Comparison of ENCODE assay signal across 9 cellular contexts in genomic region chr14:75223664-75224154, GRCh38. TPM values are rescaled to one million over a fixed set of nuclear protein-coding genes. Genes with fewer than 3 reads are reported as not detected.
DNase-seq lines count a peak whose midpoint lies in the region; ATAC-seq and TF ChIP-seq lines count a peak whose summit lies in the region.
"Had no signal": no experiment of that assay in that cellular context is flagged by ENCODE, and none has a peak within 500 bp of the region (broad histone marks: within the 10 kb centered on the region; RNA-seq: fewer than 3 reads in every experiment).

No MANE protein-coding gene starts in this region.

- no peaks in the 10 kb centered on the region for H3K9me2 ChIP-seq in Loucy (replicated peaks; ENCODE audit: low read depth, low read length)

- H3K4me3 ChIP-seq in Loucy (ENCODE audit: low read length, poor library complexity, severe bottlenecking) (peak overlapping the region; percentile 8), parathyroid adenoma (ENCODE audit: low read depth, low read length) (no peak overlapping the region)

- H3K27ac ChIP-seq in parathyroid adenoma: no peak overlapping the region
- H3K27ac ChIP-seq: C4-2B had no signal

- no peak overlapping the region for H3K4me3 Mint-ChIP-seq in activated CD4-positive, alpha-beta T cell treated with anti-CD3 and anti-CD28 coated beads for 36 hours
- H3K4me3 Mint-ChIP-seq in activated CD4-positive, alpha-beta T cell treated with anti-CD3 and anti-CD28 coated beads, Interleukin-2, amount 10 ng/mL, durations not matched to agents 7 days and 5 days: no peak overlapping the region
- no peak overlapping the region for H3K4me3 Mint-ChIP-seq in brain

- H3K36me3 ChIP-seq in Loucy (ENCODE audit: insufficient read depth, low read length) (no peaks in the 10 kb centered on the region), parathyroid adenoma (ENCODE audit: control insufficient read depth, insufficient read depth, low read length) (no peaks in the 10 kb centered on the region)

- peaks cover 18% of the 10 kb centered on the region for H3K4me1 Mint-ChIP-seq in activated CD4-positive, alpha-beta T cell treated with anti-CD3 and anti-CD28 coated beads for 36 hours
- H3K4me1 Mint-ChIP-seq in activated CD4-positive, alpha-beta T cell treated with anti-CD3 and anti-CD28 coated beads, Interleukin-2, amount 10 ng/mL, durations not matched to agents 7 days and 5 days: peaks cover 15% of the 10 kb centered on the region
- H3K4me1 Mint-ChIP-seq in brain: peaks cover 21% of the 10 kb centered on the region

- H3K9me3 Mint-ChIP-seq in activated CD4-positive, alpha-beta T cell treated with anti-CD3 and anti-CD28 coated beads for 36 hours (ENCODE audit: low read depth): no peaks in the 10 kb centered on the region
- no peaks in the 10 kb centered on the region for H3K9me3 Mint-ChIP-seq in activated CD4-positive, alpha-beta T cell treated with anti-CD3 and anti-CD28 coated beads, Interleukin-2, amount 10 ng/mL, durations not matched to agents 7 days and 5 days
- peaks cover 0 to 3% (median 0%) of the 10 kb centered on the region in 5 experiments for H3K9me3 Mint-ChIP-seq in brain

- POLR2A ChIA-PET in activated CD4-positive, alpha-beta T cell treated with anti-CD3 and anti-CD28 coated beads for 36 hours (lab: Charles Lee): interaction anchor here (0.6 kb wide), 1 partner anchor 264 kb away, joined by 3 read pairs; no protein-coding TSS in a partner anchor
- POLR2A ChIA-PET in activated CD4-positive, alpha-beta T cell treated with anti-CD3 and anti-CD28 coated beads, Interleukin-2, amount 10 ng/mL, durations not matched to agents 7 days and 5 days (lab: Charles Lee): no interaction called here

- peak; percentile 34 for ATAC-seq in activated CD4-positive, alpha-beta T cell treated with anti-CD3 and anti-CD28 coated beads for 36 hours
- ATAC-seq in activated CD4-positive, CD25-positive, alpha-beta regulatory T cell treated with anti-CD3 and anti-CD28 coated beads, Interleukin-2, amount 50 U/mL, for 24 hours: no peak

- CTCF ChIA-PET in activated CD4-positive, alpha-beta T cell treated with anti-CD3 and anti-CD28 coated beads for 36 hours (lab: Charles Lee): no interaction called here
- CTCF ChIA-PET in activated CD4-positive, alpha-beta T cell treated with anti-CD3 and anti-CD28 coated beads, Interleukin-2, amount 10 ng/mL, durations not matched to agents 7 days and 5 days (lab: Charles Lee): interaction anchor here (0.6 kb wide), 1 partner anchor 40 kb away, joined by 4 read pairs; no protein-coding TSS in a partner anchor

- peak; percentile 31 for DNase-seq in activated CD4-positive, alpha-beta T cell treated with anti-CD3 and anti-CD28 coated beads for 36 hours
- no peak for DNase-seq in activated CD4-positive, alpha-beta T cell treated with anti-CD3 and anti-CD28 coated beads, Interleukin-2, amount 10 ng/mL, durations not matched to agents 7 days and 5 days
- DNase-seq in activated gamma-delta T cell (lab: John Stamatoyannopoulos, UW) (no peak), NCI-H1105 (lab: John Stamatoyannopoulos, UW) (no peak)

- H3K4me2 ChIP-seq in Loucy (ENCODE audit: low read depth, low read length, poor library complexity, severe bottlenecking) (peak overlapping the region; percentile 54), parathyroid adenoma (ENCODE audit: low read length) (no peak overlapping the region)

- H3K9me3 ChIP-seq in Loucy (ENCODE audit: insufficient read depth, low read depth, low read length) (no peaks in the 10 kb centered on the region), parathyroid adenoma (ENCODE audit: control insufficient read depth, low read length) (no peaks in the 10 kb centered on the region)

- H3K36me3 Mint-ChIP-seq in activated CD4-positive, alpha-beta T cell treated with anti-CD3 and anti-CD28 coated beads for 36 hours (ENCODE audit: low read depth): no peaks in the 10 kb centered on the region
- H3K36me3 Mint-ChIP-seq in activated CD4-positive, alpha-beta T cell treated with anti-CD3 and anti-CD28 coated beads, Interleukin-2, amount 10 ng/mL, durations not matched to agents 7 days and 5 days (ENCODE audit: low read depth): no peaks in the 10 kb centered on the region
- no peaks in the 10 kb centered on the region for H3K36me3 Mint-ChIP-seq in brain

- H3K9ac ChIP-seq in Loucy (ENCODE audit: low read depth, low read length, poor library complexity, severe bottlenecking) (peak overlapping the region; percentile 57), parathyroid adenoma (no peak overlapping the region)

- intact Hi-C loops in activated CD4-positive, alpha-beta T cell treated with anti-CD3 and anti-CD28 coated beads for 36 hours (cut with DNase I, micrococcal nuclease): no loop called here

- H4K20me1 ChIP-seq in Loucy (ENCODE audit: insufficient read depth, low read length, poor library complexity, severe bottlenecking): no peaks in the 10 kb centered on the region

- H3K27me3 ChIP-seq in Loucy (ENCODE audit: insufficient read depth, low read length, poor library complexity, severe bottlenecking) (no peaks in the 10 kb centered on the region), parathyroid adenoma (ENCODE audit: control insufficient read depth, insufficient read depth, low read length) (no peaks in the 10 kb centered on the region)

- no peaks in the 10 kb centered on the region for H3K27me3 Mint-ChIP-seq in activated CD4-positive, alpha-beta T cell treated with anti-CD3 and anti-CD28 coated beads for 36 hours
- peaks cover 2% of the 10 kb centered on the region for H3K27me3 Mint-ChIP-seq in activated CD4-positive, alpha-beta T cell treated with anti-CD3 and anti-CD28 coated beads, Interleukin-2, amount 10 ng/mL, durations not matched to agents 7 days and 5 days
- H3K27me3 Mint-ChIP-seq in brain: peaks cover 12% of the 10 kb centered on the region

- no peak overlapping the region for H3K27ac Mint-ChIP-seq in activated CD4-positive, alpha-beta T cell treated with anti-CD3 and anti-CD28 coated beads for 36 hours
- H3K27ac Mint-ChIP-seq in activated CD4-positive, alpha-beta T cell treated with anti-CD3 and anti-CD28 coated beads, Interleukin-2, amount 10 ng/mL, durations not matched to agents 7 days and 5 days: no peak overlapping the region
- H3K27ac Mint-ChIP-seq in brain: peak overlapping the region in 3 of 5 experiments; percentile 64 to 85 (median 73)

- H3K4me1 ChIP-seq in Loucy (ENCODE audit: insufficient read depth, low read length, poor library complexity, severe bottlenecking) (peaks cover 25% of the 10 kb centered on the region), parathyroid adenoma (peaks cover 2% of the 10 kb centered on the region)

- no peak for TF ChIP-seq CTCF in Loucy (conservative IDR thresholded peaks at IDR 0.05; ENCODE audit: low read length)
- no peak for TF ChIP-seq CTCF in brain (conservative IDR thresholded peaks at IDR 0.05)
- TF ChIP-seq CTCF in parathyroid adenoma (IDR thresholded peaks at IDR 0.05): no peak

- H3K79me2 ChIP-seq in Loucy (ENCODE audit: insufficient read depth, low read length) (no peaks in the 10 kb centered on the region), parathyroid adenoma (no peaks in the 10 kb centered on the region)

- H2AFZ ChIP-seq in Loucy (ENCODE audit: low read length) (peak overlapping the region; percentile 44), parathyroid adenoma (peak overlapping the region; percentile 30)

- H3F3A ChIP-seq in Loucy (ENCODE audit: low read depth): no peaks in the 10 kb centered on the region

RNA-seq across cellular contexts. Expression of gene TMED10, which starts 47.3 kb away (rescaled TPM):
- total RNA-seq in activated CD4-positive, alpha-beta T cell treated with anti-CD3 and anti-CD28 coated beads for 36 hours: 100 to 1,000 TPM; 179 to 253 TPM
- total RNA-seq in activated CD4-positive, alpha-beta T cell treated with anti-CD3 and anti-CD28 coated beads, Interleukin-2, amount 10 ng/mL, durations not matched to agents 7 days and 5 days: 100 to 1,000 TPM; 175 to 213 TPM
- 227 TPM for polyA plus RNA-seq in brain (ENCODE audit: insufficient read depth, low read depth, low replicate concordance)

RNA-seq across cellular contexts. Expression of gene FOS, which starts 54.9 kb away (rescaled TPM):
- total RNA-seq in activated CD4-positive, alpha-beta T cell treated with anti-CD3 and anti-CD28 coated beads for 36 hours: 10 to 100 TPM; 16.0 to 21.1 TPM
- total RNA-seq in activated CD4-positive, alpha-beta T cell treated with anti-CD3 and anti-CD28 coated beads, Interleukin-2, amount 10 ng/mL, durations not matched to agents 7 days and 5 days: 10 to 100 TPM; 28.0 to 35.7 TPM
- polyA plus RNA-seq in brain (ENCODE audit: insufficient read depth, low read depth, low replicate concordance): 9.4 TPM

Comparison
In these comparisons a context has a peak if more than half of its experiments do, and no peak if none do; other contexts are left out.
1. H3K27ac Mint-ChIP-seq: peak in brain (3 of 5); none in activated CD4-positive, alpha-beta T cell treated with anti-CD3 and anti-CD28 coated beads for 36 hours (single experiment) and activated CD4-positive, alpha-beta T cell treated with anti-CD3 and anti-CD28 coated beads, Interleukin-2, amount 10 ng/mL, durations not matched to agents 7 days and 5 days (single experiment).